Comparison of ENCODE assay signal across 9 cellular contexts in genomic region chr19:41324231-41324702, GRCh38. TPM values are rescaled to one million over a fixed set of nuclear protein-coding genes. Genes with fewer than 3 reads are reported as not detected.
DNase-seq lines count a peak whose midpoint lies in the region; ATAC-seq and TF ChIP-seq lines count a peak whose summit lies in the region.
"Had no signal": no experiment of that assay in that cellular context is flagged by ENCODE, and none has a peak within 500 bp of the region (broad histone marks: within the 10 kb centered on the region; RNA-seq: fewer than 3 reads in every experiment).

No MANE protein-coding gene starts in this region.

- H3K27ac ChIP-seq in 22Rv1 (peak overlapping the region; percentile 13; the same call in 1 of the 2 replicates), HUES48 (ENCODE audit: low read depth, low read length) (peak overlapping the region; percentile 97), muscle layer of colon (ENCODE audit: low read depth, low read length) (peak overlapping the region; percentile 53)

- no peaks in the 10 kb centered on the region for H3K27me3 ChIP-seq in HUES48 (ENCODE audit: control insufficient read depth, insufficient read depth, low read length)
- no peaks in the 10 kb centered on the region for H3K27me3 ChIP-seq in muscle layer of colon (ENCODE audit: control insufficient read depth in 1 of 2, insufficient read depth in 2 of 2, low read length in 2 of 2)

- peaks cover 16% of the 10 kb centered on the region for H3K36me3 Mint-ChIP-seq in brain

- peak overlapping the region in 2 of 5 experiments; percentile 62 to 77 for H3K4me3 Mint-ChIP-seq in brain

- H3K9me3 Mint-ChIP-seq in brain, result no peaks in the 10 kb centered on the region

- peaks cover 9% of the 10 kb centered on the region for H3K36me3 ChIP-seq in HUES48 (ENCODE audit: control insufficient read depth, insufficient read depth, low read length)
- peaks cover 31% of the 10 kb centered on the region for H3K36me3 ChIP-seq in muscle layer of colon (ENCODE audit: insufficient read depth, low read length)

- peaks cover 55% of the 10 kb centered on the region for H3K4me1 Mint-ChIP-seq in brain

- peaks cover 41% of the 10 kb centered on the region for H3K4me1 ChIP-seq in HUES48 (ENCODE audit: control insufficient read depth, insufficient read depth, low read length)
- H3K4me1 ChIP-seq in muscle layer of colon (ENCODE audit: insufficient read depth, low read length), result peaks cover 46% of the 10 kb centered on the region

- TF ChIP-seq CTCF in 22Rv1 (IDR thresholded peaks at IDR 0.05), result no peak
- no peak for TF ChIP-seq CTCF in brain (conservative IDR thresholded peaks at IDR 0.05)

- H3K9ac ChIP-seq in HUES48 (ENCODE audit: low read depth, low read length) (peak overlapping the region; percentile 26; the same call in 1 of the 2 replicates), muscle layer of colon (ENCODE audit: low read length) (no peak overlapping the region)

- ATAC-seq in HG02571 (IDR thresholded peaks at IDR 0.05; ENCODE audit: unreplicated experiment), result no peak
- ATAC-seq in GM18519 (IDR thresholded peaks at IDR 0.05; ENCODE audit: low FRiP score, unreplicated experiment), result no peak
- no peak for ATAC-seq in HG02973 (IDR thresholded peaks at IDR 0.05; ENCODE audit: unreplicated experiment)

- DNase-seq in SKM-1 (lab: John Stamatoyannopoulos, UW; ENCODE audit: unreplicated experiment), result no peak
- DNase-seq: activated gamma-delta T cell treated with Interleukin-2 at 50 U/mL for 16 hours had no signal

- H3K9me3 ChIP-seq in HUES48 (ENCODE audit: control insufficient read depth, insufficient read depth, low read length) (no peaks in the 10 kb centered on the region), muscle layer of colon (ENCODE audit: low read length) (no peaks in the 10 kb centered on the region)

- H3K27ac Mint-ChIP-seq in brain, result peak overlapping the region in 4 of 5 experiments; percentile 66 to 90 (median 83)

- H3K27me3 Mint-ChIP-seq in brain, result peaks cover 5% of the 10 kb centered on the region

- peak overlapping the region; percentile 57; the same call in 1 of the 2 replicates for H3K4me3 ChIP-seq in HUES48 (ENCODE audit: low read depth, low read length)
- H3K4me3 ChIP-seq in muscle layer of colon (ENCODE audit: low read depth in 1 of 2, low read length in 2 of 2), result no peak overlapping the region

RNA-seq across cellular contexts. Expression of gene CCDC97, which starts 14.3 kb away (rescaled TPM):
- polyA plus RNA-seq in brain (ENCODE audit: insufficient read depth, low read depth, low replicate concordance), result 32.4 TPM

RNA-seq across cellular contexts. Expression of gene TGFB1, which starts 29.5 kb away (rescaled TPM):
- 11.2 TPM for polyA plus RNA-seq in brain (ENCODE audit: insufficient read depth, low read depth, low replicate concordance)

RNA-seq across cellular contexts. Expression of gene B9D2, which starts 39.7 kb away (rescaled TPM):
- polyA plus RNA-seq in brain (ENCODE audit: insufficient read depth, low read depth, low replicate concordance), result 11.8 TPM

RNA-seq across cellular contexts. Expression of gene TMEM91, which starts 52.1 kb away (rescaled TPM):
- polyA plus RNA-seq in brain (ENCODE audit: insufficient read depth, low read depth, low replicate concordance), result 8.6 TPM

Comparison
In these comparisons a context has a peak if more than half of its experiments do, and no peak if none do; other contexts are left out.
1. H3K27ac ChIP-seq: peak in every context shown above with its lines; median percentile 97 in HUES48; 53 in muscle layer of colon; 13 in 22Rv1.